25 cellular contexts compared by ENCODE assay signal in genomic region chr6:167547328-167547692, GRCh38.
"Had no signal": no experiment of that assay in that cellular context is flagged by ENCODE, and none has a peak within 500 bp of the region (broad histone marks: within the 10 kb centered on the region; RNA-seq: fewer than 3 reads in every experiment).

No MANE protein-coding gene starts in this region.

- ATAC-seq: activated CD8-positive, alpha-beta T cell treated with anti-CD3 and anti-CD28 coated beads for 36 hours; effector memory CD8-positive, alpha-beta T cell; left ventricle myocardium superior; natural killer cell treated with Interleukin-12 subunit alpha and Interleukin-12 subunit beta and Interleukin-15 and Interleukin-18, amount 100 ng/mL, for 72 hours; stimulated activated naive CD8-positive, alpha-beta T cell treated with anti-CD3 and anti-CD28 coated beads, Interleukin-15, Interleukin-2, amounts not matched to agents 100 U/mL and 50 U/mL, for 24 hours had no signal

- H3K4me1 ChIP-seq: colonic mucosa had no signal

- H3K4me1 Mint-ChIP-seq: activated CD4-positive, alpha-beta T cell treated with anti-CD3 and anti-CD28 coated beads, Interleukin-2, amount 10 ng/mL, durations not matched to agents 7 days and 5 days; activated naive CD4-positive, alpha-beta T cell treated with anti-CD3 and anti-CD28 coated beads, Interleukin-2, amount 50 U/mL, for 24 hours; central memory CD8-positive, alpha-beta T cell had no signal

- H3K27ac ChIP-seq: colonic mucosa, dorsolateral prefrontal cortex, spleen, tibial artery, WERI-Rb-1 had no signal

- H3K4me3 Mint-ChIP-seq: activated CD4-positive, alpha-beta T cell treated with anti-CD3 and anti-CD28 coated beads, Interleukin-2, amount 10 ng/mL, durations not matched to agents 7 days and 5 days; activated CD8-positive, alpha-beta T cell treated with anti-CD3 and anti-CD28 coated beads for 36 hours; activated naive CD4-positive, alpha-beta T cell treated with anti-CD3 and anti-CD28 coated beads, Interleukin-2, amount 50 U/mL, for 24 hours; activated T-helper 1 cell treated with anti-CD3 and anti-CD28 coated beads, Interleukin-12 subunit alpha, Interleukin-12 subunit beta, Interleukin-2, Interleukin-4 antibody, amounts not matched to agents 30 ng/mL and 10 ng/mL and 1 ng/mL, durations not matched to agents 14 hours and 24 hours and 36 hours; central memory CD8-positive, alpha-beta T cell; effector memory CD8-positive, alpha-beta T cell; natural killer cell treated with Interleukin-12 subunit alpha and Interleukin-12 subunit beta and Interleukin-15 and Interleukin-18, amount 100 ng/mL, for 72 hours had no signal

- H3K36me3 ChIP-seq: colonic mucosa, esophagus muscularis mucosa, spleen, tibial artery, WERI-Rb-1 had no signal

- H3K9me3 ChIP-seq: colonic mucosa, spleen, tibial artery had no signal

- H3K4me3 ChIP-seq: colonic mucosa, dorsolateral prefrontal cortex, esophagus muscularis mucosa, spleen, tibial artery had no signal

- DNase-seq: activated CD4-positive, alpha-beta T cell treated with anti-CD3 and anti-CD28 coated beads, Interleukin-2, amount 10 ng/mL, durations not matched to agents 7 days and 5 days; activated CD4-positive, CD25-positive, alpha-beta regulatory T cell treated with anti-CD3 and anti-CD28 coated beads, Interleukin-2, amount 50 U/mL, for 72 hours; activated CD8-positive, alpha-beta T cell treated with anti-CD3 and anti-CD28 coated beads for 36 hours; activated gamma-delta T cell treated with Interleukin-2 at 50 U/mL for 16 hours; aorta; colonic mucosa; dorsolateral prefrontal cortex; effector memory CD8-positive, alpha-beta T cell; glutamatergic neuron; hypothalamus; left ventricle myocardium superior; midbrain; occipital lobe; retina; spleen; stimulated activated CD4-positive, alpha-beta T cell treated with anti-CD3 and anti-CD28 coated beads, Interleukin-4, amount 100 ng/mL, for 24 hours; stimulated activated naive CD8-positive, alpha-beta T cell treated with anti-CD3 and anti-CD28 coated beads, Interleukin-15, Interleukin-2, amounts not matched to agents 100 U/mL and 50 U/mL, for 24 hours; tibial artery; WERI-Rb-1 had no signal

- H3K36me3 Mint-ChIP-seq: activated naive CD4-positive, alpha-beta T cell treated with anti-CD3 and anti-CD28 coated beads, Interleukin-2, amount 50 U/mL, for 24 hours; natural killer cell treated with Interleukin-12 subunit alpha and Interleukin-12 subunit beta and Interleukin-15 and Interleukin-18, amount 100 ng/mL, for 72 hours had no signal

- H3K27ac Mint-ChIP-seq: activated CD4-positive, alpha-beta T cell treated with anti-CD3 and anti-CD28 coated beads, Interleukin-2, amount 10 ng/mL, durations not matched to agents 7 days and 5 days; activated CD8-positive, alpha-beta T cell treated with anti-CD3 and anti-CD28 coated beads for 36 hours; activated naive CD4-positive, alpha-beta T cell treated with anti-CD3 and anti-CD28 coated beads, Interleukin-2, amount 50 U/mL, for 24 hours; activated T-helper 1 cell treated with anti-CD3 and anti-CD28 coated beads, Interleukin-12 subunit alpha, Interleukin-12 subunit beta, Interleukin-2, Interleukin-4 antibody, amounts not matched to agents 30 ng/mL and 10 ng/mL and 1 ng/mL, durations not matched to agents 14 hours and 24 hours and 36 hours; natural killer cell treated with Interleukin-12 subunit alpha and Interleukin-12 subunit beta and Interleukin-15 and Interleukin-18, amount 100 ng/mL, for 72 hours; progenitor cell of endocrine pancreas had no signal

- H3K27me3 Mint-ChIP-seq: activated CD4-positive, alpha-beta T cell treated with anti-CD3 and anti-CD28 coated beads, Interleukin-2, amount 10 ng/mL, durations not matched to agents 7 days and 5 days; activated CD8-positive, alpha-beta T cell treated with anti-CD3 and anti-CD28 coated beads for 36 hours; activated naive CD4-positive, alpha-beta T cell treated with anti-CD3 and anti-CD28 coated beads, Interleukin-2, amount 50 U/mL, for 24 hours; central memory CD8-positive, alpha-beta T cell; effector memory CD8-positive, alpha-beta T cell; natural killer cell treated with Interleukin-12 subunit alpha and Interleukin-12 subunit beta and Interleukin-15 and Interleukin-18, amount 100 ng/mL, for 72 hours had no signal

- H3K27me3 ChIP-seq: colonic mucosa, dorsolateral prefrontal cortex, esophagus muscularis mucosa, spleen, tibial artery had no signal

- H3K9me3 Mint-ChIP-seq: activated CD4-positive, alpha-beta T cell treated with anti-CD3 and anti-CD28 coated beads, Interleukin-2, amount 10 ng/mL, durations not matched to agents 7 days and 5 days; activated CD8-positive, alpha-beta T cell treated with anti-CD3 and anti-CD28 coated beads for 36 hours; activated naive CD4-positive, alpha-beta T cell treated with anti-CD3 and anti-CD28 coated beads, Interleukin-2, amount 50 U/mL, for 24 hours; activated T-helper 1 cell treated with anti-CD3 and anti-CD28 coated beads, Interleukin-12 subunit alpha, Interleukin-12 subunit beta, Interleukin-2, Interleukin-4 antibody, amounts not matched to agents 30 ng/mL and 10 ng/mL and 1 ng/mL, durations not matched to agents 14 hours and 24 hours and 36 hours; central memory CD8-positive, alpha-beta T cell; effector memory CD8-positive, alpha-beta T cell; natural killer cell treated with Interleukin-12 subunit alpha and Interleukin-12 subunit beta and Interleukin-15 and Interleukin-18, amount 100 ng/mL, for 72 hours had no signal
